1 cellular context compared by ENCODE assay signal in the genomic region with DNA sequence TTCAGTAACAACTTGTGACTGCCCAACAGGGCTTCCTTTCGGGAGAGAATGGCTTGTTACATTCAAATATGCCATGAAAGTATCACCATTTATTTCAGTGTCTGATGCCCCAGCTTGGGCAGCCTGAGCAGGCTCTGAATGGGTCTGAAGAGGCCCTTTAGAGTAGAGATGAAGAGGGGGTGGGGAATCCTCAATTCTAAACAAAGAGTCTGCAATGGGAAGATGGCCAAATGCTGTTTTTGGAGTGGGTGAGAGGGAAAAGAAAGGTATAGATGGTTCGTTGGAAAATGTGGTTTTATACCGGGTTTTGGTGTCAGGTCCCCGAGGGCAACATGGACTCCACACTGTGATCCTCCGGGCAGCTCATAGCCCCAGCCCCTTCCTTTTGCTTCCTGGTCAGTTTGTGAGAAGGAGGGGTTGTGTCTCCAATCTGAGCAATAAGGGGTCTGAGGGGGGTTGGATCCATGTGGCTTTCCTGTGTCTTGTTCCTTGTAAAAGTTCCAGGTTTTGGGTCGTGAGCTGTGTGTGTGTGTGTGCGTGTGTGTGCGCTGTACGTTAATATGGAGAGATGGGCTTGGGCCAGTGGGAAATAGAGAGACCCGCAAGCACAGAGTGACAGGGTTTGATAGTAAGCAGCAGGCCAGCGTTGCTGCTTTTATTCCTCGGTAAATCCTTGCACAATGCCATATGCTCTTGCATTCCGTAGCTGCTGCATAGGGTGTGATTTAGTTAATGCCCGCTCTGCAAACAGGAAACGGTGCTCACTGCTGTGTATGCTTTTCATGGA.
TF ChIP-seq lines count a peak whose summit lies in the region.

No MANE protein-coding gene starts in this region.

TF ChIP-seq in HepG2, 621 proteins besides CTCF, POLR2A, EP300 and RAD21 (continued from another document and continues in another):
- TF ChIP-seq, protein P1, sequence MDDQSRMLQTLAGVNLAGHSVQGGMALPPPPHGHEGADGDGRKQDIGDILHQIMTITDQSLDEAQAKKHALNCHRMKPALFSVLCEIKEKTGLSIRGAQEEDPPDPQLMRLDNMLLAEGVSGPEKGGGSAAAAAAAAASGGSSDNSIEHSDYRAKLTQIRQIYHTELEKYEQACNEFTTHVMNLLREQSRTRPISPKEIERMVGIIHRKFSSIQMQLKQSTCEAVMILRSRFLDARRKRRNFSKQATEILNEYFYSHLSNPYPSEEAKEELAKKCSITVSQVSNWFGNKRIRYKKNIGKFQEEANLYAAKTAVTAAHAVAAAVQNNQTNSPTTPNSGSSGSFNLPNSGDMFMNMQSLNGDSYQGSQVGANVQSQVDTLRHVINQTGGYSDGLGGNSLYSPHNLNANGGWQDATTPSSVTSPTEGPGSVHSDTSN (CRISPR knock-in tag; IDR thresholded peaks at IDR 0.05; ENCODE audit: borderline replicate concordance), result no peak
- TF ChIP-seq JARID2 (CRISPR knock-in tag; IDR thresholded peaks at IDR 0.05; ENCODE audit: insufficient replicate concordance) (no peak), CEBPB (IDR thresholded peaks at IDR 0.05; ENCODE audit: borderline replicate concordance, low read depth, low read length) (peak; percentile 76), ZNF577 (CRISPR knock-in tag; IDR thresholded peaks at IDR 0.05; ENCODE audit: borderline replicate concordance, low read depth) (no peak), TBP (CRISPR knock-in tag; IDR thresholded peaks at IDR 0.05) (no peak), SIX1 (CRISPR knock-in tag; IDR thresholded peaks at IDR 0.05; ENCODE audit: borderline replicate concordance) (no peak), KDM4B (CRISPR knock-in tag; IDR thresholded peaks at IDR 0.05) (no peak), SP4 (CRISPR knock-in tag; IDR thresholded peaks at IDR 0.05) (no peak), PAX8 (CRISPR knock-in tag; IDR thresholded peaks at IDR 0.05; ENCODE audit: borderline replicate concordance) (no peak), NR2F6 (IDR thresholded peaks at IDR 0.05) (no peak), NR2F6 (CRISPR knock-in tag; IDR thresholded peaks at IDR 0.05) (no peak), KAT8 (CRISPR knock-in tag; IDR thresholded peaks at IDR 0.05) (no peak), ZNF451 (CRISPR knock-in tag; IDR thresholded peaks at IDR 0.05) (no peak), KMT2A (CRISPR knock-in tag; IDR thresholded peaks at IDR 0.05) (peak; percentile 46; the same call in 1 of the 2 replicates), FOSL2 (CRISPR knock-in tag; IDR thresholded peaks at IDR 0.05) (no peak), ZNF44 (CRISPR knock-in tag; IDR thresholded peaks at IDR 0.05) (no peak), ZKSCAN5 (CRISPR knock-in tag; IDR thresholded peaks at IDR 0.05) (no peak), BCL6 (CRISPR knock-in tag; IDR thresholded peaks at IDR 0.05) (0 out of 2 replicates have a peak, but pooled peaks have one; percentile 16), MATR3 (CRISPR knock-in tag; IDR thresholded peaks at IDR 0.05) (no peak), ATAD3A (CRISPR knock-in tag; IDR thresholded peaks at IDR 0.05) (no peak), ZFP90 (CRISPR knock-in tag; IDR thresholded peaks at IDR 0.05; ENCODE audit: borderline replicate concordance) (no peak), ZNF10 (CRISPR knock-in tag; IDR thresholded peaks at IDR 0.05; ENCODE audit: borderline replicate concordance, low read depth) (no peak), PRPF4 (IDR thresholded peaks at IDR 0.05; ENCODE audit: low read depth, low read length, poor library complexity, severe bottlenecking) (no peak), ZNF160 (CRISPR knock-in tag; IDR thresholded peaks at IDR 0.05) (no peak)
- TF ChIP-seq, protein P2, sequence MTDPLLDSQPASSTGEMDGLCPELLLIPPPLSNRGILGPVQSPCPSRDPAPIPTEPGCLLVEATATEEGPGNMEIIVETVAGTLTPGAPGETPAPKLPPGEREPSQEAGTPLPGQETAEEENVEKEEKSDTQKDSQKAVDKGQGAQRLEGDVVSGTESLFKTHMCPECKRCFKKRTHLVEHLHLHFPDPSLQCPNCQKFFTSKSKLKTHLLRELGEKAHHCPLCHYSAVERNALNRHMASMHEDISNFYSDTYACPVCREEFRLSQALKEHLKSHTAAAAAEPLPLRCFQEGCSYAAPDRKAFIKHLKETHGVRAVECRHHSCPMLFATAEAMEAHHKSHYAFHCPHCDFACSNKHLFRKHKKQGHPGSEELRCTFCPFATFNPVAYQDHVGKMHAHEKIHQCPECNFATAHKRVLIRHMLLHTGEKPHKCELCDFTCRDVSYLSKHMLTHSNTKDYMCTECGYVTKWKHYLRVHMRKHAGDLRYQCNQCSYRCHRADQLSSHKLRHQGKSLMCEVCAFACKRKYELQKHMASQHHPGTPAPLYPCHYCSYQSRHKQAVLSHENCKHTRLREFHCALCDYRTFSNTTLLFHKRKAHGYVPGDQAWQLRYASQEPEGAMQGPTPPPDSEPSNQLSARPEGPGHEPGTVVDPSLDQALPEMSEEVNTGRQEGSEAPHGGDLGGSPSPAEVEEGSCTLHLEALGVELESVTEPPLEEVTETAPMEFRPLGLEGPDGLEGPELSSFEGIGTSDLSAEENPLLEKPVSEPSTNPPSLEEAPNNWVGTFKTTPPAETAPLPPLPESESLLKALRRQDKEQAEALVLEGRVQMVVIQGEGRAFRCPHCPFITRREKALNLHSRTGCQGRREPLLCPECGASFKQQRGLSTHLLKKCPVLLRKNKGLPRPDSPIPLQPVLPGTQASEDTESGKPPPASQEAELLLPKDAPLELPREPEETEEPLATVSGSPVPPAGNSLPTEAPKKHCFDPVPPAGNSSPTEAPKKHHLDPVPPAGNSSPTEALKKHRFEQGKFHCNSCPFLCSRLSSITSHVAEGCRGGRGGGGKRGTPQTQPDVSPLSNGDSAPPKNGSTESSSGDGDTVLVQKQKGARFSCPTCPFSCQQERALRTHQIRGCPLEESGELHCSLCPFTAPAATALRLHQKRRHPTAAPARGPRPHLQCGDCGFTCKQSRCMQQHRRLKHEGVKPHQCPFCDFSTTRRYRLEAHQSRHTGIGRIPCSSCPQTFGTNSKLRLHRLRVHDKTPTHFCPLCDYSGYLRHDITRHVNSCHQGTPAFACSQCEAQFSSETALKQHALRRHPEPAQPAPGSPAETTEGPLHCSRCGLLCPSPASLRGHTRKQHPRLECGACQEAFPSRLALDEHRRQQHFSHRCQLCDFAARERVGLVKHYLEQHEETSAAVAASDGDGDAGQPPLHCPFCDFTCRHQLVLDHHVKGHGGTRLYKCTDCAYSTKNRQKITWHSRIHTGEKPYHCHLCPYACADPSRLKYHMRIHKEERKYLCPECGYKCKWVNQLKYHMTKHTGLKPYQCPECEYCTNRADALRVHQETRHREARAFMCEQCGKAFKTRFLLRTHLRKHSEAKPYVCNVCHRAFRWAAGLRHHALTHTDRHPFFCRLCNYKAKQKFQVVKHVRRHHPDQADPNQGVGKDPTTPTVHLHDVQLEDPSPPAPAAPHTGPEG (CRISPR knock-in tag; IDR thresholded peaks at IDR 0.05), result no peak
- TF ChIP-seq, protein P3, sequence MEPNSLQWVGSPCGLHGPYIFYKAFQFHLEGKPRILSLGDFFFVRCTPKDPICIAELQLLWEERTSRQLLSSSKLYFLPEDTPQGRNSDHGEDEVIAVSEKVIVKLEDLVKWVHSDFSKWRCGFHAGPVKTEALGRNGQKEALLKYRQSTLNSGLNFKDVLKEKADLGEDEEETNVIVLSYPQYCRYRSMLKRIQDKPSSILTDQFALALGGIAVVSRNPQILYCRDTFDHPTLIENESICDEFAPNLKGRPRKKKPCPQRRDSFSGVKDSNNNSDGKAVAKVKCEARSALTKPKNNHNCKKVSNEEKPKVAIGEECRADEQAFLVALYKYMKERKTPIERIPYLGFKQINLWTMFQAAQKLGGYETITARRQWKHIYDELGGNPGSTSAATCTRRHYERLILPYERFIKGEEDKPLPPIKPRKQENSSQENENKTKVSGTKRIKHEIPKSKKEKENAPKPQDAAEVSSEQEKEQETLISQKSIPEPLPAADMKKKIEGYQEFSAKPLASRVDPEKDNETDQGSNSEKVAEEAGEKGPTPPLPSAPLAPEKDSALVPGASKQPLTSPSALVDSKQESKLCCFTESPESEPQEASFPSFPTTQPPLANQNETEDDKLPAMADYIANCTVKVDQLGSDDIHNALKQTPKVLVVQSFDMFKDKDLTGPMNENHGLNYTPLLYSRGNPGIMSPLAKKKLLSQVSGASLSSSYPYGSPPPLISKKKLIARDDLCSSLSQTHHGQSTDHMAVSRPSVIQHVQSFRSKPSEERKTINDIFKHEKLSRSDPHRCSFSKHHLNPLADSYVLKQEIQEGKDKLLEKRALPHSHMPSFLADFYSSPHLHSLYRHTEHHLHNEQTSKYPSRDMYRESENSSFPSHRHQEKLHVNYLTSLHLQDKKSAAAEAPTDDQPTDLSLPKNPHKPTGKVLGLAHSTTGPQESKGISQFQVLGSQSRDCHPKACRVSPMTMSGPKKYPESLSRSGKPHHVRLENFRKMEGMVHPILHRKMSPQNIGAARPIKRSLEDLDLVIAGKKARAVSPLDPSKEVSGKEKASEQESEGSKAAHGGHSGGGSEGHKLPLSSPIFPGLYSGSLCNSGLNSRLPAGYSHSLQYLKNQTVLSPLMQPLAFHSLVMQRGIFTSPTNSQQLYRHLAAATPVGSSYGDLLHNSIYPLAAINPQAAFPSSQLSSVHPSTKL (CRISPR knock-in tag; IDR thresholded peaks at IDR 0.05), result peak; percentile 38; the same call in 1 of the 2 replicates
- TF ChIP-seq, protein P4, sequence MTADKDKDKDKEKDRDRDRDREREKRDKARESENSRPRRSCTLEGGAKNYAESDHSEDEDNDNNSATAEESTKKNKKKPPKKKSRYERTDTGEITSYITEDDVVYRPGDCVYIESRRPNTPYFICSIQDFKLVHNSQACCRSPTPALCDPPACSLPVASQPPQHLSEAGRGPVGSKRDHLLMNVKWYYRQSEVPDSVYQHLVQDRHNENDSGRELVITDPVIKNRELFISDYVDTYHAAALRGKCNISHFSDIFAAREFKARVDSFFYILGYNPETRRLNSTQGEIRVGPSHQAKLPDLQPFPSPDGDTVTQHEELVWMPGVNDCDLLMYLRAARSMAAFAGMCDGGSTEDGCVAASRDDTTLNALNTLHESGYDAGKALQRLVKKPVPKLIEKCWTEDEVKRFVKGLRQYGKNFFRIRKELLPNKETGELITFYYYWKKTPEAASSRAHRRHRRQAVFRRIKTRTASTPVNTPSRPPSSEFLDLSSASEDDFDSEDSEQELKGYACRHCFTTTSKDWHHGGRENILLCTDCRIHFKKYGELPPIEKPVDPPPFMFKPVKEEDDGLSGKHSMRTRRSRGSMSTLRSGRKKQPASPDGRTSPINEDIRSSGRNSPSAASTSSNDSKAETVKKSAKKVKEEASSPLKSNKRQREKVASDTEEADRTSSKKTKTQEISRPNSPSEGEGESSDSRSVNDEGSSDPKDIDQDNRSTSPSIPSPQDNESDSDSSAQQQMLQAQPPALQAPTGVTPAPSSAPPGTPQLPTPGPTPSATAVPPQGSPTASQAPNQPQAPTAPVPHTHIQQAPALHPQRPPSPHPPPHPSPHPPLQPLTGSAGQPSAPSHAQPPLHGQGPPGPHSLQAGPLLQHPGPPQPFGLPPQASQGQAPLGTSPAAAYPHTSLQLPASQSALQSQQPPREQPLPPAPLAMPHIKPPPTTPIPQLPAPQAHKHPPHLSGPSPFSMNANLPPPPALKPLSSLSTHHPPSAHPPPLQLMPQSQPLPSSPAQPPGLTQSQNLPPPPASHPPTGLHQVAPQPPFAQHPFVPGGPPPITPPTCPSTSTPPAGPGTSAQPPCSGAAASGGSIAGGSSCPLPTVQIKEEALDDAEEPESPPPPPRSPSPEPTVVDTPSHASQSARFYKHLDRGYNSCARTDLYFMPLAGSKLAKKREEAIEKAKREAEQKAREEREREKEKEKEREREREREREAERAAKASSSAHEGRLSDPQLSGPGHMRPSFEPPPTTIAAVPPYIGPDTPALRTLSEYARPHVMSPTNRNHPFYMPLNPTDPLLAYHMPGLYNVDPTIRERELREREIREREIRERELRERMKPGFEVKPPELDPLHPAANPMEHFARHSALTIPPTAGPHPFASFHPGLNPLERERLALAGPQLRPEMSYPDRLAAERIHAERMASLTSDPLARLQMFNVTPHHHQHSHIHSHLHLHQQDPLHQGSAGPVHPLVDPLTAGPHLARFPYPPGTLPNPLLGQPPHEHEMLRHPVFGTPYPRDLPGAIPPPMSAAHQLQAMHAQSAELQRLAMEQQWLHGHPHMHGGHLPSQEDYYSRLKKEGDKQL (CRISPR knock-in tag; IDR thresholded peaks at IDR 0.05; ENCODE audit: low read depth), result no peak
- TF ChIP-seq, protein P5, sequence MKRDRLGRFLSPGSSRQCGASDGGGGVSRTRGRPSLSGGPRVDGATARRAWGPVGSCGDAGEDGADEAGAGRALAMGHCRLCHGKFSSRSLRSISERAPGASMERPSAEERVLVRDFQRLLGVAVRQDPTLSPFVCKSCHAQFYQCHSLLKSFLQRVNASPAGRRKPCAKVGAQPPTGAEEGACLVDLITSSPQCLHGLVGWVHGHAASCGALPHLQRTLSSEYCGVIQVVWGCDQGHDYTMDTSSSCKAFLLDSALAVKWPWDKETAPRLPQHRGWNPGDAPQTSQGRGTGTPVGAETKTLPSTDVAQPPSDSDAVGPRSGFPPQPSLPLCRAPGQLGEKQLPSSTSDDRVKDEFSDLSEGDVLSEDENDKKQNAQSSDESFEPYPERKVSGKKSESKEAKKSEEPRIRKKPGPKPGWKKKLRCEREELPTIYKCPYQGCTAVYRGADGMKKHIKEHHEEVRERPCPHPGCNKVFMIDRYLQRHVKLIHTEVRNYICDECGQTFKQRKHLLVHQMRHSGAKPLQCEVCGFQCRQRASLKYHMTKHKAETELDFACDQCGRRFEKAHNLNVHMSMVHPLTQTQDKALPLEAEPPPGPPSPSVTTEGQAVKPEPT (CRISPR knock-in tag; IDR thresholded peaks at IDR 0.05; ENCODE audit: low read depth), result no peak
- TF ChIP-seq, protein P6, sequence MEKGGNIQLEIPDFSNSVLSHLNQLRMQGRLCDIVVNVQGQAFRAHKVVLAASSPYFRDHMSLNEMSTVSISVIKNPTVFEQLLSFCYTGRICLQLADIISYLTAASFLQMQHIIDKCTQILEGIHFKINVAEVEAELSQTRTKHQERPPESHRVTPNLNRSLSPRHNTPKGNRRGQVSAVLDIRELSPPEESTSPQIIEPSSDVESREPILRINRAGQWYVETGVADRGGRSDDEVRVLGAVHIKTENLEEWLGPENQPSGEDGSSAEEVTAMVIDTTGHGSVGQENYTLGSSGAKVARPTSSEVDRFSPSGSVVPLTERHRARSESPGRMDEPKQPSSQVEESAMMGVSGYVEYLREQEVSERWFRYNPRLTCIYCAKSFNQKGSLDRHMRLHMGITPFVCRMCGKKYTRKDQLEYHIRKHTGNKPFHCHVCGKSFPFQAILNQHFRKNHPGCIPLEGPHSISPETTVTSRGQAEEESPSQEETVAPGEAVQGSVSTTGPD (CRISPR knock-in tag; IDR thresholded peaks at IDR 0.05), result no peak
- TF ChIP-seq, protein P7, sequence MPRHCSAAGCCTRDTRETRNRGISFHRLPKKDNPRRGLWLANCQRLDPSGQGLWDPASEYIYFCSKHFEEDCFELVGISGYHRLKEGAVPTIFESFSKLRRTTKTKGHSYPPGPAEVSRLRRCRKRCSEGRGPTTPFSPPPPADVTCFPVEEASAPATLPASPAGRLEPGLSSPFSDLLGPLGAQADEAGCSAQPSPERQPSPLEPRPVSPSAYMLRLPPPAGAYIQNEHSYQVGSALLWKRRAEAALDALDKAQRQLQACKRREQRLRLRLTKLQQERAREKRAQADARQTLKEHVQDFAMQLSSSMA (CRISPR knock-in tag; IDR thresholded peaks at IDR 0.05), result no peak
- TF ChIP-seq, protein P8, sequence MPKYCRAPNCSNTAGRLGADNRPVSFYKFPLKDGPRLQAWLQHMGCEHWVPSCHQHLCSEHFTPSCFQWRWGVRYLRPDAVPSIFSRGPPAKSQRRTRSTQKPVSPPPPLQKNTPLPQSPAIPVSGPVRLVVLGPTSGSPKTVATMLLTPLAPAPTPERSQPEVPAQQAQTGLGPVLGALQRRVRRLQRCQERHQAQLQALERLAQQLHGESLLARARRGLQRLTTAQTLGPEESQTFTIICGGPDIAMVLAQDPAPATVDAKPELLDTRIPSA (CRISPR knock-in tag; IDR thresholded peaks at IDR 0.05; ENCODE audit: borderline replicate concordance), result no peak
- TF ChIP-seq, protein P9, sequence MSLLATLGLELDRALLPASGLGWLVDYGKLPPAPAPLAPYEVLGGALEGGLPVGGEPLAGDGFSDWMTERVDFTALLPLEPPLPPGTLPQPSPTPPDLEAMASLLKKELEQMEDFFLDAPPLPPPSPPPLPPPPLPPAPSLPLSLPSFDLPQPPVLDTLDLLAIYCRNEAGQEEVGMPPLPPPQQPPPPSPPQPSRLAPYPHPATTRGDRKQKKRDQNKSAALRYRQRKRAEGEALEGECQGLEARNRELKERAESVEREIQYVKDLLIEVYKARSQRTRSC (CRISPR knock-in tag; IDR thresholded peaks at IDR 0.05; ENCODE audit: low read depth), result no peak
